In the genomic region with DNA sequence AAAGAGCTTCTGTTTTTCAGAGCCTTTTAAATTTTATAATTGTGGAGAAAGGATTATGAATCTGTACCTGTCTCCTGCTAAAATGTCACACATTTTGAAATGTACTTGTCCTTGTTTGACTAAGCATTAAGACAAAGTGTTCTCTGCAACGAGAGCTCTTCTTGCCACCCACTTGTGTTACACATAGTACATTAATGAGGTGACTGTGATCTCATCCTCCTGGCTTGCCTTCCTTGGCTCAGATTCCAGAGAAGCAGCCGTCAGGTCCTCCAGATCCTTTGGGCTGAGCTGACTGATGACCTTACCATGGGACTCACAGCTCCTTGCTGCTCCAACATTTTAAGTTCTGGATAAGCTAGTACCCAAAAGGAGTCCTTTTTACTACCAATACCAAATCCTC, we compare ENCODE assay signal across 2 cellular contexts.
TF ChIP-seq lines count a peak whose summit lies in the region.

No MANE protein-coding gene starts in this region.

TF ChIP-seq in HEK293, 187 proteins besides CTCF, POLR2A, EP300 and RAD21 (continued from another document):
- TF ChIP-seq, protein P1, sequence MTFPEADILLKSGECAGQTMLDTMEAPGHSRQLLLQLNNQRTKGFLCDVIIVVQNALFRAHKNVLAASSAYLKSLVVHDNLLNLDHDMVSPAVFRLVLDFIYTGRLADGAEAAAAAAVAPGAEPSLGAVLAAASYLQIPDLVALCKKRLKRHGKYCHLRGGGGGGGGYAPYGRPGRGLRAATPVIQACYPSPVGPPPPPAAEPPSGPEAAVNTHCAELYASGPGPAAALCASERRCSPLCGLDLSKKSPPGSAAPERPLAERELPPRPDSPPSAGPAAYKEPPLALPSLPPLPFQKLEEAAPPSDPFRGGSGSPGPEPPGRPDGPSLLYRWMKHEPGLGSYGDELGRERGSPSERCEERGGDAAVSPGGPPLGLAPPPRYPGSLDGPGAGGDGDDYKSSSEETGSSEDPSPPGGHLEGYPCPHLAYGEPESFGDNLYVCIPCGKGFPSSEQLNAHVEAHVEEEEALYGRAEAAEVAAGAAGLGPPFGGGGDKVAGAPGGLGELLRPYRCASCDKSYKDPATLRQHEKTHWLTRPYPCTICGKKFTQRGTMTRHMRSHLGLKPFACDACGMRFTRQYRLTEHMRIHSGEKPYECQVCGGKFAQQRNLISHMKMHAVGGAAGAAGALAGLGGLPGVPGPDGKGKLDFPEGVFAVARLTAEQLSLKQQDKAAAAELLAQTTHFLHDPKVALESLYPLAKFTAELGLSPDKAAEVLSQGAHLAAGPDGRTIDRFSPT (tag by site-specific recombination; IDR thresholded peaks at IDR 0.05) = peak; percentile 55; the same call in 1 of the 2 replicates
- TF ChIP-seq, protein P2, sequence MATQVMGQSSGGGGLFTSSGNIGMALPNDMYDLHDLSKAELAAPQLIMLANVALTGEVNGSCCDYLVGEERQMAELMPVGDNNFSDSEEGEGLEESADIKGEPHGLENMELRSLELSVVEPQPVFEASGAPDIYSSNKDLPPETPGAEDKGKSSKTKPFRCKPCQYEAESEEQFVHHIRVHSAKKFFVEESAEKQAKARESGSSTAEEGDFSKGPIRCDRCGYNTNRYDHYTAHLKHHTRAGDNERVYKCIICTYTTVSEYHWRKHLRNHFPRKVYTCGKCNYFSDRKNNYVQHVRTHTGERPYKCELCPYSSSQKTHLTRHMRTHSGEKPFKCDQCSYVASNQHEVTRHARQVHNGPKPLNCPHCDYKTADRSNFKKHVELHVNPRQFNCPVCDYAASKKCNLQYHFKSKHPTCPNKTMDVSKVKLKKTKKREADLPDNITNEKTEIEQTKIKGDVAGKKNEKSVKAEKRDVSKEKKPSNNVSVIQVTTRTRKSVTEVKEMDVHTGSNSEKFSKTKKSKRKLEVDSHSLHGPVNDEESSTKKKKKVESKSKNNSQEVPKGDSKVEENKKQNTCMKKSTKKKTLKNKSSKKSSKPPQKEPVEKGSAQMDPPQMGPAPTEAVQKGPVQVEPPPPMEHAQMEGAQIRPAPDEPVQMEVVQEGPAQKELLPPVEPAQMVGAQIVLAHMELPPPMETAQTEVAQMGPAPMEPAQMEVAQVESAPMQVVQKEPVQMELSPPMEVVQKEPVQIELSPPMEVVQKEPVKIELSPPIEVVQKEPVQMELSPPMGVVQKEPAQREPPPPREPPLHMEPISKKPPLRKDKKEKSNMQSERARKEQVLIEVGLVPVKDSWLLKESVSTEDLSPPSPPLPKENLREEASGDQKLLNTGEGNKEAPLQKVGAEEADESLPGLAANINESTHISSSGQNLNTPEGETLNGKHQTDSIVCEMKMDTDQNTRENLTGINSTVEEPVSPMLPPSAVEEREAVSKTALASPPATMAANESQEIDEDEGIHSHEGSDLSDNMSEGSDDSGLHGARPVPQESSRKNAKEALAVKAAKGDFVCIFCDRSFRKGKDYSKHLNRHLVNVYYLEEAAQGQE (tag by site-specific recombination; IDR thresholded peaks at IDR 0.05) = no peak
- no peak for TF ChIP-seq ZNF24 (tag by site-specific recombination; IDR thresholded peaks at IDR 0.05)
- TF ChIP-seq, protein P3, sequence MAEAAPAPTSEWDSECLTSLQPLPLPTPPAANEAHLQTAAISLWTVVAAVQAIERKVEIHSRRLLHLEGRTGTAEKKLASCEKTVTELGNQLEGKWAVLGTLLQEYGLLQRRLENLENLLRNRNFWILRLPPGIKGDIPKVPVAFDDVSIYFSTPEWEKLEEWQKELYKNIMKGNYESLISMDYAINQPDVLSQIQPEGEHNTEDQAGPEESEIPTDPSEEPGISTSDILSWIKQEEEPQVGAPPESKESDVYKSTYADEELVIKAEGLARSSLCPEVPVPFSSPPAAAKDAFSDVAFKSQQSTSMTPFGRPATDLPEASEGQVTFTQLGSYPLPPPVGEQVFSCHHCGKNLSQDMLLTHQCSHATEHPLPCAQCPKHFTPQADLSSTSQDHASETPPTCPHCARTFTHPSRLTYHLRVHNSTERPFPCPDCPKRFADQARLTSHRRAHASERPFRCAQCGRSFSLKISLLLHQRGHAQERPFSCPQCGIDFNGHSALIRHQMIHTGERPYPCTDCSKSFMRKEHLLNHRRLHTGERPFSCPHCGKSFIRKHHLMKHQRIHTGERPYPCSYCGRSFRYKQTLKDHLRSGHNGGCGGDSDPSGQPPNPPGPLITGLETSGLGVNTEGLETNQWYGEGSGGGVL (tag by site-specific recombination; IDR thresholded peaks at IDR 0.05) = no peak
- no peak for TF ChIP-seq YY1 (tag by site-specific recombination; IDR thresholded peaks at IDR 0.05)
- no peak for TF ChIP-seq ZNF501 (tag by site-specific recombination; IDR thresholded peaks at IDR 0.05)
- no peak for TF ChIP-seq ZNF768 (tag by site-specific recombination; IDR thresholded peaks at IDR 0.05)
- TF ChIP-seq ZNF596 (tag by site-specific recombination; IDR thresholded peaks at IDR 0.05) = no peak

TF ChIP-seq in SK-N-SH treated with all-trans-retinoic acid at 6 μM for 48 hours, 23 proteins besides CTCF, POLR2A, EP300 and RAD21 (continued from another document):
- TF ChIP-seq, protein P4, sequence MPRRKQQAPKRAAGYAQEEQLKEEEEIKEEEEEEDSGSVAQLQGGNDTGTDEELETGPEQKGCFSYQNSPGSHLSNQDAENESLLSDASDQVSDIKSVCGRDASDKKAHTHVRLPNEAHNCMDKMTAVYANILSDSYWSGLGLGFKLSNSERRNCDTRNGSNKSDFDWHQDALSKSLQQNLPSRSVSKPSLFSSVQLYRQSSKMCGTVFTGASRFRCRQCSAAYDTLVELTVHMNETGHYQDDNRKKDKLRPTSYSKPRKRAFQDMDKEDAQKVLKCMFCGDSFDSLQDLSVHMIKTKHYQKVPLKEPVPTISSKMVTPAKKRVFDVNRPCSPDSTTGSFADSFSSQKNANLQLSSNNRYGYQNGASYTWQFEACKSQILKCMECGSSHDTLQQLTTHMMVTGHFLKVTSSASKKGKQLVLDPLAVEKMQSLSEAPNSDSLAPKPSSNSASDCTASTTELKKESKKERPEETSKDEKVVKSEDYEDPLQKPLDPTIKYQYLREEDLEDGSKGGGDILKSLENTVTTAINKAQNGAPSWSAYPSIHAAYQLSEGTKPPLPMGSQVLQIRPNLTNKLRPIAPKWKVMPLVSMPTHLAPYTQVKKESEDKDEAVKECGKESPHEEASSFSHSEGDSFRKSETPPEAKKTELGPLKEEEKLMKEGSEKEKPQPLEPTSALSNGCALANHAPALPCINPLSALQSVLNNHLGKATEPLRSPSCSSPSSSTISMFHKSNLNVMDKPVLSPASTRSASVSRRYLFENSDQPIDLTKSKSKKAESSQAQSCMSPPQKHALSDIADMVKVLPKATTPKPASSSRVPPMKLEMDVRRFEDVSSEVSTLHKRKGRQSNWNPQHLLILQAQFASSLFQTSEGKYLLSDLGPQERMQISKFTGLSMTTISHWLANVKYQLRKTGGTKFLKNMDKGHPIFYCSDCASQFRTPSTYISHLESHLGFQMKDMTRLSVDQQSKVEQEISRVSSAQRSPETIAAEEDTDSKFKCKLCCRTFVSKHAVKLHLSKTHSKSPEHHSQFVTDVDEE (CRISPR knock-in tag; IDR thresholded peaks at IDR 0.05) = no peak
- TF ChIP-seq ESRRG (CRISPR knock-in tag; IDR thresholded peaks at IDR 0.05) = no peak
- no peak for TF ChIP-seq GLIS3 (CRISPR knock-in tag; IDR thresholded peaks at IDR 0.05)
- no peak for TF ChIP-seq OSR1 (CRISPR knock-in tag; IDR thresholded peaks at IDR 0.05)
- no peak for TF ChIP-seq ARNTL (CRISPR knock-in tag; IDR thresholded peaks at IDR 0.05; ENCODE audit: borderline replicate concordance, low read depth)
- TF ChIP-seq ZNF565 (CRISPR knock-in tag; conservative IDR thresholded peaks at IDR 0.05; ENCODE audit: low read depth) = no peak
- TF ChIP-seq BACH2 (CRISPR knock-in tag; IDR thresholded peaks at IDR 0.05; ENCODE audit: borderline replicate concordance) = no peak
